In the genomic region with DNA sequence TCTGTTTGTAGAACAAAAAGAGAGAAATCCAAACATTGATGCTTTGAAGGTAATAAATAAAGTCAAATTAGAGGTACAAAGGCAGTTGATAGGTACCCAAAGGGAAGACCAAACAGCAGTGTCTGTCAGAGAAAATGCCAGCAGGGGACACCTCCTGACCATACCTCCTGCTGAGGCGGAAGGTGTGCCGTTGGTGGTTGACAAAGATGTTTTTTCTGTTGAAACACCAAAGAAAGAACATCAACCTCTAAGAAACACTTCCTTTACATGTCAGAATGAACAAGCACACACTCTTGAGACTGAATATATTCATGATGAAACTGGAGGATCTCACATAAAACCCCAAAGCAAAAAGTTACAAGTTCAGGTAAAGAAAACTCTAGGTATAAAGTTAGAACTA, we compare ENCODE assay signal across 22 cellular contexts.
DNase-seq lines count a peak whose midpoint lies in the region; ATAC-seq, FAIRE-seq and TF ChIP-seq lines count a peak whose summit lies in the region.
"Had no signal": no experiment of that assay in that cellular context is flagged by ENCODE, and none has a peak within 500 bp of the region (broad histone marks: within the 10 kb centered on the region; RNA-seq: fewer than 3 reads in every experiment).

No MANE protein-coding gene starts in this region.

- no peak overlapping the region for H3K4me3 Mint-ChIP-seq in activated naive CD8-positive, alpha-beta T cell treated with anti-CD3 and anti-CD28 coated beads for 36 hours
- no peak overlapping the region for H3K4me3 Mint-ChIP-seq in activated naive CD8-positive, alpha-beta T cell treated with anti-CD3 and anti-CD28 coated beads, Interleukin-2, amount 50 U/mL, for 24 hours
- no peak overlapping the region for H3K4me3 Mint-ChIP-seq in T-helper 2 cell treated with Interferon-gamma antibody and Interleukin-4, amounts not matched to agents 5 μg/mL and 100 μg/mL, for 36 hours
- peak overlapping the region in 3 of 5 donors; percentile 36 to 94 (median 50) for H3K4me3 Mint-ChIP-seq in immature natural killer cell
- no peak overlapping the region for H3K4me3 Mint-ChIP-seq in nephron progenitor cell
- H3K4me3 Mint-ChIP-seq: CD14-positive monocyte, H9, IgD-negative memory B cell, neural progenitor cell had no signal

- DNase-seq in activated naive CD8-positive, alpha-beta T cell treated with anti-CD3 and anti-CD28 coated beads for 36 hours: no peak
- DNase-seq in activated naive CD8-positive, alpha-beta T cell treated with anti-CD3 and anti-CD28 coated beads, Interleukin-2, amount 50 U/mL, for 24 hours: no peak
- no peak for DNase-seq in T-helper 2 cell treated with Interferon-gamma antibody and Interleukin-4, amounts not matched to agents 5 μg/mL and 100 μg/mL, for 36 hours (ENCODE audit: low spot score)
- DNase-seq in immature natural killer cell: peak in 2 of 3 donors; percentile 5 to 19
- DNase-seq in D721Med (ENCODE audit: insufficient read length, low spot score): no peak
- DNase-seq in NCI-H82 (lab: John Stamatoyannopoulos, UW): no peak
- no peak for DNase-seq in nephron progenitor cell
- DNase-seq: activated effector memory CD4-positive, alpha-beta T cell treated with Interleukin-2 at 50 U/mL for 16 hours; cerebellar nuclear complex; H9; NCI-H1417; NCI-H2107; NCI-H510A treated with DMSO at 0.1 percent for 48 hours; T-helper 9 cell had no signal

- H3K36me3 Mint-ChIP-seq in activated naive CD8-positive, alpha-beta T cell treated with anti-CD3 and anti-CD28 coated beads for 36 hours: peaks cover 9% of the 10 kb centered on the region
- H3K36me3 Mint-ChIP-seq in activated naive CD8-positive, alpha-beta T cell treated with anti-CD3 and anti-CD28 coated beads, Interleukin-2, amount 50 U/mL, for 24 hours (ENCODE audit: low read depth): peaks cover 28% of the 10 kb centered on the region
- peaks cover 73% of the 10 kb centered on the region for H3K36me3 Mint-ChIP-seq in T-helper 2 cell treated with Interferon-gamma antibody and Interleukin-4, amounts not matched to agents 5 μg/mL and 100 μg/mL, for 36 hours (ENCODE audit: low read depth)
- H3K36me3 Mint-ChIP-seq in immature natural killer cell (peaks cover 4 to 58% (median 42%) of the 10 kb centered on the region in 3 donors), nephron progenitor cell (ENCODE audit: low read depth) (peaks cover 54% of the 10 kb centered on the region)

- peak overlapping the region; percentile 63 for H3K27ac ChIP-seq in temporal lobe (ENCODE audit: low read depth, low read length)
- H3K27ac ChIP-seq: foreskin keratinocyte, neural progenitor cell, prostate gland, SJSA1 had no signal

- peak overlapping the region; percentile 26 for H3K27ac Mint-ChIP-seq in activated naive CD8-positive, alpha-beta T cell treated with anti-CD3 and anti-CD28 coated beads for 36 hours
- H3K27ac Mint-ChIP-seq in activated naive CD8-positive, alpha-beta T cell treated with anti-CD3 and anti-CD28 coated beads, Interleukin-2, amount 50 U/mL, for 24 hours: no peak overlapping the region
- peak overlapping the region; percentile 77 for H3K27ac Mint-ChIP-seq in T-helper 2 cell treated with Interferon-gamma antibody and Interleukin-4, amounts not matched to agents 5 μg/mL and 100 μg/mL, for 36 hours
- H3K27ac Mint-ChIP-seq in immature natural killer cell (peak overlapping the region; percentile 62 to 92 (median 80)), nephron progenitor cell (no peak overlapping the region)
- H3K27ac Mint-ChIP-seq: neural progenitor cell had no signal

- H3K9me3 Mint-ChIP-seq in activated naive CD8-positive, alpha-beta T cell treated with anti-CD3 and anti-CD28 coated beads for 36 hours: no peaks in the 10 kb centered on the region
- no peaks in the 10 kb centered on the region for H3K9me3 Mint-ChIP-seq in activated naive CD8-positive, alpha-beta T cell treated with anti-CD3 and anti-CD28 coated beads, Interleukin-2, amount 50 U/mL, for 24 hours
- no peaks in the 10 kb centered on the region for H3K9me3 Mint-ChIP-seq in T-helper 2 cell treated with Interferon-gamma antibody and Interleukin-4, amounts not matched to agents 5 μg/mL and 100 μg/mL, for 36 hours
- no peaks in the 10 kb centered on the region for H3K9me3 Mint-ChIP-seq in immature natural killer cell
- no peaks in the 10 kb centered on the region for H3K9me3 Mint-ChIP-seq in nephron progenitor cell
- H3K9me3 Mint-ChIP-seq: CD14-positive monocyte, H9, IgD-negative memory B cell, neural progenitor cell had no signal

- H3K27me3 Mint-ChIP-seq in activated naive CD8-positive, alpha-beta T cell treated with anti-CD3 and anti-CD28 coated beads for 36 hours: no peaks in the 10 kb centered on the region
- H3K27me3 Mint-ChIP-seq in activated naive CD8-positive, alpha-beta T cell treated with anti-CD3 and anti-CD28 coated beads, Interleukin-2, amount 50 U/mL, for 24 hours: no peaks in the 10 kb centered on the region
- no peaks in the 10 kb centered on the region for H3K27me3 Mint-ChIP-seq in T-helper 2 cell treated with Interferon-gamma antibody and Interleukin-4, amounts not matched to agents 5 μg/mL and 100 μg/mL, for 36 hours (ENCODE audit: low read depth)
- no peaks in the 10 kb centered on the region for H3K27me3 Mint-ChIP-seq in immature natural killer cell (ENCODE audit: low read depth in 3 of 3)
- H3K27me3 Mint-ChIP-seq in nephron progenitor cell (ENCODE audit: low read depth, poor library complexity): peaks cover 3% of the 10 kb centered on the region
- H3K27me3 Mint-ChIP-seq: IgD-negative memory B cell had no signal

- no peak for ATAC-seq in activated naive CD8-positive, alpha-beta T cell treated with anti-CD3 and anti-CD28 coated beads, Interleukin-2, amount 50 U/mL, for 24 hours
- ATAC-seq: foreskin keratinocyte had no signal

- H3K4me1 Mint-ChIP-seq in activated naive CD8-positive, alpha-beta T cell treated with anti-CD3 and anti-CD28 coated beads for 36 hours: peaks cover 4% of the 10 kb centered on the region
- peaks cover 4% of the 10 kb centered on the region for H3K4me1 Mint-ChIP-seq in activated naive CD8-positive, alpha-beta T cell treated with anti-CD3 and anti-CD28 coated beads, Interleukin-2, amount 50 U/mL, for 24 hours
- H3K4me1 Mint-ChIP-seq in T-helper 2 cell treated with Interferon-gamma antibody and Interleukin-4, amounts not matched to agents 5 μg/mL and 100 μg/mL, for 36 hours (ENCODE audit: low read depth): peaks cover 18% of the 10 kb centered on the region
- peaks cover 77 to 90% of the 10 kb centered on the region in 2 donors for H3K4me1 Mint-ChIP-seq in immature natural killer cell
- H3K4me1 Mint-ChIP-seq in nephron progenitor cell: no peaks in the 10 kb centered on the region
- H3K4me1 Mint-ChIP-seq: H9, neural progenitor cell had no signal

- FAIRE-seq in D721Med (lab: Jason Lieb, UNC): no peak
- FAIRE-seq: islet of Langerhans had no signal

- TF ChIP-seq CTCF in D721Med (IDR thresholded peaks at IDR 0.05; ENCODE audit: insufficient read depth, missing control alignments) (no peak), nephron progenitor cell (IDR thresholded peaks at IDR 0.05) (no peak)

Comparison
In these comparisons a context has a peak if more than half of its experiments do, and no peak if none do; other contexts are left out.
1. H3K27ac Mint-ChIP-seq: peak in activated naive CD8-positive, alpha-beta T cell treated with anti-CD3 and anti-CD28 coated beads for 36 hours (single experiment), T-helper 2 cell treated with Interferon-gamma antibody and Interleukin-4, amounts not matched to agents 5 μg/mL and 100 μg/mL, for 36 hours (single experiment) and immature natural killer cell (6 of 6); none in activated naive CD8-positive, alpha-beta T cell treated with anti-CD3 and anti-CD28 coated beads, Interleukin-2, amount 50 U/mL, for 24 hours (single experiment) and nephron progenitor cell (single experiment).
2. DNase-seq: peak in immature natural killer cell (2 of 3); none in activated naive CD8-positive, alpha-beta T cell treated with anti-CD3 and anti-CD28 coated beads for 36 hours (single experiment), activated naive CD8-positive, alpha-beta T cell treated with anti-CD3 and anti-CD28 coated beads, Interleukin-2, amount 50 U/mL, for 24 hours (single experiment), T-helper 2 cell treated with Interferon-gamma antibody and Interleukin-4, amounts not matched to agents 5 μg/mL and 100 μg/mL, for 36 hours (single experiment), D721Med (single experiment), NCI-H82 (single experiment) and nephron progenitor cell (single experiment).
3. H3K4me3 Mint-ChIP-seq: peak in immature natural killer cell (3 of 5); none in activated naive CD8-positive, alpha-beta T cell treated with anti-CD3 and anti-CD28 coated beads for 36 hours (single experiment), activated naive CD8-positive, alpha-beta T cell treated with anti-CD3 and anti-CD28 coated beads, Interleukin-2, amount 50 U/mL, for 24 hours (single experiment), T-helper 2 cell treated with Interferon-gamma antibody and Interleukin-4, amounts not matched to agents 5 μg/mL and 100 μg/mL, for 36 hours (single experiment) and nephron progenitor cell (single experiment).